In the genomic region with DNA sequence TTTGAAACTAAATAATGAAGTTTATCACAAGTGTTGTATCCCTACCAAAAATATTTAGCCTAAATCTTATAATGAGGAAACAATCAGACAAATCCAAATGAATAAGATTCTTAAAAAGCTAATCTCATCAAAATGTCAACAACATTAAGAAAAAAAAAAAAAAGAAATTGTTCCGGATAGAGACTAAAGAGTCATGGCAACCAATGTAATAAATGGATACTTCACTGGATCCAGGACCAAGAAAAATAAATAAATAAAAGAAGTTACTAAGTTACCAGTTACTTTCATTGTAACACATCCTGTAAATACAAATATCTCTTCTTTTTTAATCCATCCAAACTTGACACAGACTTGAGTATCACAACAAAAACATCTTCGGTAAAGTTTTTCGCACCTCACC, we compare ENCODE assay signal across 8 cellular contexts. TPM values are rescaled to one million over a fixed set of nuclear protein-coding genes. Genes with fewer than 3 reads are reported as not detected.
DNase-seq lines count a peak whose midpoint lies in the region; ATAC-seq, FAIRE-seq and TF ChIP-seq lines count a peak whose summit lies in the region.

No MANE protein-coding gene starts in this region.

- H2BK5ac ChIP-seq in mesendoderm (ENCODE audit: low read length), result no peak overlapping the region

- no peak for TF ChIP-seq EP300 in A549 (IDR thresholded peaks at IDR 0.05)

- DNase-seq in A549 (ENCODE audit: low read depth in 1 of 2, low spot score in 1 of 2) (no peak), MCF 10A (ENCODE audit: unreplicated experiment) (no peak), mesendoderm (no peak), GM19238 (ENCODE audit: insufficient read length, low spot score) (no peak), H4 (ENCODE audit: low spot score) (no peak), GM19239 (ENCODE audit: insufficient read length, low spot score) (no peak), NCI-H526 (lab: John Stamatoyannopoulos, UW) (no peak)

- TF ChIP-seq RAD21 in A549 (conservative IDR thresholded peaks at IDR 0.05 in 1 of 2, IDR thresholded peaks at IDR 0.05 in 1 of 2), result no peak

- H3K56ac ChIP-seq in mesendoderm (ENCODE audit: low read length), result peak overlapping the region; percentile 96

- H3K27ac Mint-ChIP-seq in MCF 10A (ENCODE audit: low read depth, unreplicated experiment), result peak overlapping the region; percentile 100

- no peak; a peak in 1 of 6 replicates for ATAC-seq in A549
- ATAC-seq in HG03175 (IDR thresholded peaks at IDR 0.05; ENCODE audit: unreplicated experiment), result peak; percentile 0

- H3K9me3 ChIP-seq in A549, result no peaks in the 10 kb centered on the region

- H3K36me3 Mint-ChIP-seq in MCF 10A (ENCODE audit: insufficient read depth, unreplicated experiment), result peaks cover 56% of the 10 kb centered on the region

- intact Hi-C loops in MCF 10A (cut with micrococcal nuclease), result no loop called here

- H3K79me2 ChIP-seq in mesendoderm (ENCODE audit: control insufficient read depth, insufficient read depth, low read length), result peaks cover 15% of the 10 kb centered on the region

- TF ChIP-seq CTCF in A549 (IDR thresholded peaks at IDR 0.05) (no peak), MCF 10A (IDR thresholded peaks at IDR 0.05; ENCODE audit: unreplicated experiment) (no peak)

- H3K9ac ChIP-seq in mesendoderm (ENCODE audit: low read length), result peak overlapping the region; percentile 96

- no peak for FAIRE-seq in A549 (lab: Jason Lieb, UNC)
- no peak for FAIRE-seq in GM19239 (lab: Jason Lieb, UNC)

- H3K4me1 Mint-ChIP-seq in MCF 10A (ENCODE audit: insufficient read depth, unreplicated experiment), result peaks cover 9% of the 10 kb centered on the region

- H3K18ac ChIP-seq in mesendoderm (ENCODE audit: low read length), result no peak overlapping the region

- H3K79me1 ChIP-seq in mesendoderm (ENCODE audit: low read length), result peaks cover 8% of the 10 kb centered on the region

- no peaks in the 10 kb centered on the region for H3K27me3 Mint-ChIP-seq in MCF 10A (ENCODE audit: insufficient read depth, unreplicated experiment)

- 4% methylated on average over 3 of the region's 3 CpGs for WGBS in A549 (ENCODE audit: missing lambda C conversion rate)
- no CpG with 5 or more reads among the region's 3 CpGs for WGBS in mesendoderm (ENCODE audit: extremely low coverage, insufficient coverage, low lambda C conversion rate)

- no peak overlapping the region for H3K23ac ChIP-seq in mesendoderm (ENCODE audit: low read length)

- no TSS peak for BruUV-seq in MCF 10A (replicated peaks; lab: Mats Ljungman, UMichigan)

- peak overlapping the region; percentile 86 to 92 for H3K27ac ChIP-seq in A549
- H3K27ac ChIP-seq in mesendoderm (ENCODE audit: low read depth, low read length), result no peak overlapping the region

- no peak overlapping the region for H2BK15ac ChIP-seq in mesendoderm (replicated peaks; ENCODE audit: low read depth)

- no peak overlapping the region for H4K5ac ChIP-seq in mesendoderm (ENCODE audit: low read length)

- no peak overlapping the region for H2AK5ac ChIP-seq in mesendoderm (ENCODE audit: low read length)

- H3K4ac ChIP-seq in mesendoderm (ENCODE audit: low read depth, low read length), result no peak overlapping the region

- peak overlapping the region; percentile 100 for H3K4me3 Mint-ChIP-seq in MCF 10A (ENCODE audit: unreplicated experiment)

- POLR2A ChIA-PET in A549 (lab: Yijun Ruan, JAX) (interaction anchor here (0.6 kb wide), 1 partner anchor 170 kb away, joined by 6 read pairs; no protein-coding TSS in a partner anchor), MCF 10A (lab: Yijun Ruan, JAX) (interaction anchor here (0.8 to 3.2 kb wide), 8 partner anchors 10 to 256 kb away, joined by 3 to 40 read pairs (median 8); partner anchors contain the start of genes ACTL6A and MFN1)

- H3K36me3 ChIP-seq in mesendoderm (ENCODE audit: control insufficient read depth, insufficient read depth, low read length), result no peaks in the 10 kb centered on the region

- H4K8ac ChIP-seq in mesendoderm (ENCODE audit: low read depth, low read length), result no peak overlapping the region

- H3K4me1 ChIP-seq in A549 (peaks cover 14% of the 10 kb centered on the region; the same call in 2 of the 3 replicates), mesendoderm (ENCODE audit: control insufficient read depth, low read depth, low read length) (no peaks in the 10 kb centered on the region)

- CTCF ChIA-PET in A549 (lab: Yijun Ruan, JAX), result no interaction called here
- CTCF ChIA-PET in MCF 10A (lab: Yijun Ruan, JAX), result interaction anchor here (0.9 to 1.0 kb wide), 2 partner anchors 34 to 159 kb away, joined by 3 to 4 read pairs; no protein-coding TSS in a partner anchor

- H3K27me3 ChIP-seq in mesendoderm (ENCODE audit: insufficient read depth, low read length, poor library complexity), result no peaks in the 10 kb centered on the region

- H3K4me2 ChIP-seq in A549 (peak overlapping the region; percentile 83), mesendoderm (ENCODE audit: low read length) (peak overlapping the region; percentile 17)

- H2BK120ac ChIP-seq in mesendoderm (ENCODE audit: low read depth, low read length), result no peak overlapping the region

- H3K4me3 ChIP-seq in A549 (peak overlapping the region; percentile 80), mesendoderm (ENCODE audit: low read length) (peak overlapping the region; percentile 98)

- no peaks in the 10 kb centered on the region for H3K9me3 Mint-ChIP-seq in MCF 10A (ENCODE audit: unreplicated experiment)

- TF ChIP-seq POLR2A in A549 (IDR thresholded peaks at IDR 0.05; ENCODE audit: low read length), result no peak

TF ChIP-seq in A549, 52 proteins besides CTCF, POLR2A, EP300 and RAD21 (continues in another document):
- TF ChIP-seq PHF8 (IDR thresholded peaks at IDR 0.05; ENCODE audit: borderline replicate concordance, low read depth), result no peak
- no peak for TF ChIP-seq ESRRA (IDR thresholded peaks at IDR 0.05; ENCODE audit: borderline replicate concordance, low read length)
- TF ChIP-seq ZNF302 (CRISPR knock-in tag; IDR thresholded peaks at IDR 0.05), result no peak
- no peak for TF ChIP-seq ZSCAN20 (CRISPR knock-in tag; IDR thresholded peaks at IDR 0.05)
- TF ChIP-seq ELK1 (IDR thresholded peaks at IDR 0.05; ENCODE audit: low read depth, low read length), result no peak
- no peak for TF ChIP-seq CBX2 (IDR thresholded peaks at IDR 0.05; ENCODE audit: borderline replicate concordance, low read depth)
- TF ChIP-seq PBX3 (IDR thresholded peaks at IDR 0.05), result no peak

RNA-seq across cellular contexts. Expression of gene MRPL47, which starts 0.6 kb away (rescaled TPM):
- polyA plus RNA-seq in A549 (2011; rRNA removed) (61.3 and 79.8 TPM in 2 replicates), A549 (2017; fragmentation: RNase III; extraction: RNeasy Plus Mini Kit Qiagen cat#74134 plus additional on column Dnase treatment) (49.2 to 51.6 TPM (median 49.7 TPM) in 3 replicates)
- 18.1 and 23.8 TPM in 2 replicates for polyA plus RNA-seq in A549 (2012; cell fraction: cytosol; rRNA removed)
- polyA plus RNA-seq in A549 (2012; cell fraction: nucleus; rRNA removed), result 6.0 and 6.5 TPM in 2 replicates
- polyA minus RNA-seq in A549 (2011; rRNA and poly(A)+ RNA removed), result 8.2 and 10.8 TPM in 2 replicates
- total RNA-seq in MCF 10A (2022), result 58.3 and 63.4 TPM in 2 replicates
- 133 TPM for polyA plus RNA-seq in mesendoderm (2013, experiment 1 of 2)
- polyA plus RNA-seq in mesendoderm (2013, experiment 2 of 2), result 128 TPM
- 69.4 and 96.8 TPM in 2 replicates for total RNA-seq in H4 (2014; rRNA removed; shearing (Covaris generic))

RNA-seq across cellular contexts. Expression of gene NDUFB5, which starts 0.8 kb away (rescaled TPM):
- 37.7 and 66.1 TPM in 2 replicates for polyA plus RNA-seq in A549 (2011; rRNA removed)
- polyA plus RNA-seq in A549 (2012; cell fraction: cytosol; rRNA removed), result 11.3 and 12.7 TPM in 2 replicates
- polyA plus RNA-seq in A549 (2012; cell fraction: nucleus; rRNA removed), result 4.8 and 13.0 TPM in 2 replicates
- 65.5 to 73.3 TPM (median 70.0 TPM) in 3 replicates for polyA plus RNA-seq in A549 (2017; fragmentation: RNase III; extraction: RNeasy Plus Mini Kit Qiagen cat#74134 plus additional on column Dnase treatment)
- 3.5 and 4.8 TPM in 2 replicates for polyA minus RNA-seq in A549 (2011; rRNA and poly(A)+ RNA removed)
- total RNA-seq in MCF 10A (2022), result 88.2 and 115 TPM in 2 replicates
- polyA plus RNA-seq in mesendoderm (2013, experiment 1 of 2), result 69.0 TPM
- polyA plus RNA-seq in mesendoderm (2013, experiment 2 of 2), result 67.1 TPM
- 222 and 281 TPM in 2 replicates for total RNA-seq in H4 (2014; rRNA removed; shearing (Covaris generic))

RNA-seq across cellular contexts. Expression of gene ACTL6A, which starts 41.1 kb away (rescaled TPM):
- polyA plus RNA-seq in A549 (2011; rRNA removed), result 89.7 and 116 TPM in 2 replicates
- 50.4 and 77.8 TPM in 2 replicates for polyA plus RNA-seq in A549 (2012; cell fraction: cytosol; rRNA removed)
- 69.2 and 149 TPM in 2 replicates for polyA plus RNA-seq in A549 (2012; cell fraction: nucleus; rRNA removed)
- polyA plus RNA-seq in A549 (2017; fragmentation: RNase III; extraction: RNeasy Plus Mini Kit Qiagen cat#74134 plus additional on column Dnase treatment), result 108 to 130 TPM (median 116 TPM) in 3 replicates
- 28.2 and 28.9 TPM in 2 replicates for polyA minus RNA-seq in A549 (2011; rRNA and poly(A)+ RNA removed)
- total RNA-seq in MCF 10A (2022), result 46.2 and 57.1 TPM in 2 replicates
- 93.1 TPM for polyA plus RNA-seq in mesendoderm (2013, experiment 1 of 2)
- 90.0 TPM for polyA plus RNA-seq in mesendoderm (2013, experiment 2 of 2)
- 184 and 235 TPM in 2 replicates for total RNA-seq in H4 (2014; rRNA removed; shearing (Covaris generic))

RNA-seq across cellular contexts. Expression of gene USP13, which starts 49.0 kb away (rescaled TPM):
- polyA plus RNA-seq in A549 (2011; rRNA removed) (10.2 and 11.5 TPM in 2 replicates), A549 (2017; fragmentation: RNase III; extraction: RNeasy Plus Mini Kit Qiagen cat#74134 plus additional on column Dnase treatment) (7.5 to 8.7 TPM (median 7.6 TPM) in 3 replicates)
- 4.8 and 5.0 TPM in 2 replicates for polyA plus RNA-seq in A549 (2012; cell fraction: cytosol; rRNA removed)
- polyA plus RNA-seq in A549 (2012; cell fraction: nucleus; rRNA removed), result 2.8 and 4.4 TPM in 2 replicates
- 14.8 and 16.2 TPM in 2 replicates for polyA minus RNA-seq in A549 (2011; rRNA and poly(A)+ RNA removed)
- total RNA-seq in MCF 10A (2022), result 9.7 and 11.6 TPM in 2 replicates
- 11.5 TPM for polyA plus RNA-seq in mesendoderm (2013, experiment 1 of 2)
- 11.9 TPM for polyA plus RNA-seq in mesendoderm (2013, experiment 2 of 2)
- total RNA-seq in H4 (2014; rRNA removed; shearing (Covaris generic)), result 5.3 and 10.3 TPM in 2 replicates
